Comparison of ENCODE assay signal across 11 cellular contexts in the genomic region with DNA sequence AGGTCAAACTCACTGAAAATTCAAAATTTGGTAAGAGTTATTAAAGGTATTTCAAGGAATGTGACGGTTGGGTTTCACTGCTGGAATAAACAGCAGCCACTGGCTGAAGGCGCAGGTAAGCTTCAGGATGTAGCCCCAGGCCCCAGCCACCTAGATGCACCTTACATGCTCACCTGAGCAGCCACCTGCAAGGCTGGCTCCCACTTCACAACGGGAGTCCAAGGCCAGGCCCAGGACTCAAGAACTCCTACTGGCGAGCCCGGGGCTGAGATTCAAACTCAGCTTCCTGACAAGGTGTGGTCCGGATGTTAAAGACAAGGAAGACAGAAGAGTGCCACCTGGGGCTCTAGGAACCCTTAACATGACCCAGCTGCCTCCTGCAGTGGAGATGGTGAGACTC.
A peak's percentile ranks its signal among the peaks of the same experiment; 100 is the strongest.
DNase-seq lines count a peak whose midpoint lies in the region; ATAC-seq and TF ChIP-seq lines count a peak whose summit lies in the region.
"Had no signal": no experiment of that assay in that cellular context is flagged by ENCODE, and none has a peak within 500 bp of the region (broad histone marks: within the 10 kb centered on the region; RNA-seq: fewer than 3 reads in every experiment).

No MANE protein-coding gene starts in this region.

- H3K27me3 Mint-ChIP-seq in GM23338 (ENCODE audit: insufficient read depth, low read depth, poor library complexity), result peaks cover 27% of the 10 kb centered on the region

- H3K9me3 ChIP-seq in gastroesophageal sphincter, result no peaks in the 10 kb centered on the region
- H3K9me3 ChIP-seq in smooth muscle cell (replicated peaks; ENCODE audit: low read depth), result no peaks in the 10 kb centered on the region

- TF ChIP-seq POLR2A in gastroesophageal sphincter (IDR thresholded peaks at IDR 0.05), result no peak

- H3K4me1 ChIP-seq in GM23338 (ENCODE audit: insufficient read depth) (peaks cover 53% of the 10 kb centered on the region), gastroesophageal sphincter (peaks cover 20 to 100% (median 80%) of the 10 kb centered on the region in 3 donors), smooth muscle cell (ENCODE audit: low read depth) (peaks cover 27% of the 10 kb centered on the region)

- 60 to 80% methylated on average over 1 to 4 of the region's 6 CpGs for whole genome bisulfite sequencing in gastroesophageal sphincter (ENCODE audit: low coverage in 1 of 2), 2 donors
- 86% methylated on average over 6 of the region's 6 CpGs for WGBS in smooth muscle cell (ENCODE audit: low lambda C conversion rate)

- peak overlapping the region; percentile 51; the same call in 1 of the 2 replicates for H3K27ac Mint-ChIP-seq in GM23338

- H3K27me3 ChIP-seq in GM23338 (ENCODE audit: insufficient read depth) (no peaks in the 10 kb centered on the region), gastroesophageal sphincter (no peaks in the 10 kb centered on the region), smooth muscle cell (ENCODE audit: low read depth) (no peaks in the 10 kb centered on the region)

- H2AFZ ChIP-seq in GM23338, result no peak overlapping the region
- no peak overlapping the region for H2AFZ ChIP-seq in smooth muscle cell (ENCODE audit: low read depth)
- H2AFZ ChIP-seq: GM23248 had no signal

- H3K79me2 ChIP-seq in GM23338 (replicated peaks; ENCODE audit: insufficient read depth) (peaks cover 79% of the 10 kb centered on the region), smooth muscle cell (ENCODE audit: low read depth) (no peaks in the 10 kb centered on the region)

- H4K20me1 ChIP-seq in GM23338 (replicated peaks; ENCODE audit: insufficient read depth) (peaks cover 6% of the 10 kb centered on the region; the same call in 1 of the 2 replicates), smooth muscle cell (ENCODE audit: low read depth) (peaks cover 73% of the 10 kb centered on the region)

- no peaks in the 10 kb centered on the region for H3K36me3 ChIP-seq in GM23338 (ENCODE audit: insufficient read depth)
- H3K36me3 ChIP-seq in gastroesophageal sphincter, result no peaks in the 10 kb centered on the region
- H3K36me3 ChIP-seq in smooth muscle cell (ENCODE audit: low read depth), result no peaks in the 10 kb centered on the region

- H3K9me3 Mint-ChIP-seq in GM23338, result no peaks in the 10 kb centered on the region; the same call in 1 of the 3 replicates

- H3K36me3 Mint-ChIP-seq in GM23338 (ENCODE audit: low read depth), result no peaks in the 10 kb centered on the region

- H3K4me2 ChIP-seq in GM23338, result no peak overlapping the region
- H3K4me2 ChIP-seq in smooth muscle cell, result peak overlapping the region; percentile 22

- no peaks in the 10 kb centered on the region for H3K9me2 ChIP-seq in GM23338 (ENCODE audit: insufficient read depth)

- H3K4me3 ChIP-seq in GM23338 (no peak overlapping the region), gastroesophageal sphincter (no peak overlapping the region), smooth muscle cell (no peak overlapping the region)
- H3K4me3 ChIP-seq: GM23248 had no signal

- no peak overlapping the region for H3K9ac ChIP-seq in smooth muscle cell (ENCODE audit: low read depth)
- H3K9ac ChIP-seq: GM23248 had no signal

- DNase-seq in GM23338 (ENCODE audit: low spot score) (peak; percentile 51), SW480 (ENCODE audit: low spot score) (peak; percentile 60), smooth muscle cell (lab: John Stamatoyannopoulos, UW; ENCODE audit: unreplicated experiment) (no peak), hepatic stellate cell (ENCODE audit: low spot score) (no peak)
- DNase-seq: GM23248; NCI-H1694; stimulated activated CD4-positive, alpha-beta T cell treated with anti-CD3 and anti-CD28 coated beads, Interleukin-12 subunit alpha, Interleukin-12 subunit beta, amount 100 ng/mL, for 4 hours; stimulated activated CD8-positive, alpha-beta memory T cell treated with anti-CD3 and anti-CD28 coated beads, Interleukin-4, amount 100 ng/mL, for 48 hours had no signal

- no peak overlapping the region for H3K4me3 Mint-ChIP-seq in GM23338

- H3K27ac ChIP-seq in GM23338 (ENCODE audit: low read depth), result no peak overlapping the region; the same call in 1 of the 2 replicates
- H3K27ac ChIP-seq in gastroesophageal sphincter, result peak overlapping the region; percentile 72 to 95 (median 90)
- H3K27ac ChIP-seq in smooth muscle cell (ENCODE audit: low read depth), result no peak overlapping the region
- H3K27ac ChIP-seq: GM23248 had no signal

- H3K4me1 Mint-ChIP-seq in GM23338, result peaks cover 77% of the 10 kb centered on the region

- ATAC-seq in GM23338 (no peak), gastroesophageal sphincter (no peak), GM21423 (IDR thresholded peaks at IDR 0.05; ENCODE audit: unreplicated experiment) (no peak), HG03457 (IDR thresholded peaks at IDR 0.05; ENCODE audit: unreplicated experiment) (no peak)

- H3F3A ChIP-seq in GM23338 (replicated peaks; ENCODE audit: low read depth) (no peaks in the 10 kb centered on the region), smooth muscle cell (ENCODE audit: low read depth) (no peaks in the 10 kb centered on the region)

- TF ChIP-seq CTCF in GM23338 (conservative IDR thresholded peaks at IDR 0.05; ENCODE audit: low read depth in 2 of 2) (no peak), gastroesophageal sphincter (IDR thresholded peaks at IDR 0.05) (no peak), smooth muscle cell (IDR thresholded peaks at IDR 0.05; ENCODE audit: borderline replicate concordance, insufficient read depth, poor library complexity, severe bottlenecking) (no peak)

- TF ChIP-seq EP300 in gastroesophageal sphincter (IDR thresholded peaks at IDR 0.05), result no peak

TF ChIP-seq in GM23338, 12 proteins besides CTCF, POLR2A, EP300 and RAD21 (continues in another document):
- TF ChIP-seq ZNF114 (CRISPR knock-in tag; IDR thresholded peaks at IDR 0.05) (no peak), ZNF331 (CRISPR knock-in tag; IDR thresholded peaks at IDR 0.05; ENCODE audit: low read depth) (no peak), EZH2 (IDR thresholded peaks at IDR 0.05; ENCODE audit: low read depth, unreplicated experiment) (no peak)
- TF ChIP-seq, protein P1, sequence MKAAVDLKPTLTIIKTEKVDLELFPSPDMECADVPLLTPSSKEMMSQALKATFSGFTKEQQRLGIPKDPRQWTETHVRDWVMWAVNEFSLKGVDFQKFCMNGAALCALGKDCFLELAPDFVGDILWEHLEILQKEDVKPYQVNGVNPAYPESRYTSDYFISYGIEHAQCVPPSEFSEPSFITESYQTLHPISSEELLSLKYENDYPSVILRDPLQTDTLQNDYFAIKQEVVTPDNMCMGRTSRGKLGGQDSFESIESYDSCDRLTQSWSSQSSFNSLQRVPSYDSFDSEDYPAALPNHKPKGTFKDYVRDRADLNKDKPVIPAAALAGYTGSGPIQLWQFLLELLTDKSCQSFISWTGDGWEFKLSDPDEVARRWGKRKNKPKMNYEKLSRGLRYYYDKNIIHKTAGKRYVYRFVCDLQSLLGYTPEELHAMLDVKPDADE (IDR thresholded peaks at IDR 0.05), result no peak

Comparison
In these comparisons a context has a peak if more than half of its experiments do, and no peak if none do; other contexts are left out.
1. DNase-seq: peak in GM23338 (single experiment) and SW480 (single experiment); none in smooth muscle cell (single experiment) and hepatic stellate cell (single experiment).
2. H3K27ac ChIP-seq: peak in gastroesophageal sphincter (4 of 4); none in GM23338 (single experiment) and smooth muscle cell (single experiment).